Comparison of ENCODE assay signal across 26 cellular contexts in genomic region chr1:213586609-213586972, GRCh38.
"Had no signal": no experiment of that assay in that cellular context is flagged by ENCODE, and none has a peak within 500 bp of the region (broad histone marks: within the 10 kb centered on the region; RNA-seq: fewer than 3 reads in every experiment).

No MANE protein-coding gene starts in this region.

- H3K4me3 ChIP-seq: SK-N-MC had no signal

- DNase-seq: activated B cell treated with CpG ODN at 0.5 μM for 24 hours; activated CD4-positive, alpha-beta T cell treated with anti-CD3 and anti-CD28 coated beads for 1 hour; activated CD4-positive, alpha-beta T cell treated with anti-CD3 and anti-CD28 coated beads, Interleukin-2, amount 10 ng/mL, durations not matched to agents 24 days and 14 days; activated CD4-positive, alpha-beta T cell treated with anti-CD3 and anti-CD28 coated beads, Interleukin-2, amount 50 U/mL, for 48 hours; activated CD8-positive, alpha-beta memory T cell treated with anti-CD3 and anti-CD28 coated beads for 24 hours; activated effector memory CD4-positive, alpha-beta T cell treated with anti-CD3 and anti-CD28 coated beads, Interleukin-2, amount 50 U/mL, for 16 hours; activated naive CD4-positive, alpha-beta T cell treated with Interleukin-2 at 50 U/mL for 16 hours; activated T-cell treated with anti-CD3 and anti-CD28 coated beads, Interleukin-2, amount 50 U/mL, for 4 hours; amygdala; brain microvascular endothelial cell; NCI-H1092; NCI-H1417; NCI-H2029 treated with DMSO at 0.1 percent for 48 hours; NCI-H510A treated with DMSO at 0.1 percent for 48 hours; NCI-H69; NK-92 treated with Interleukin-12 subunit alpha and Interleukin-12 subunit beta, amount 100 ng/mL, for 24 hours; OCI-M1; RPMI8226; T-cell; T-helper 2 cell; T1000 had no signal

- H3K9ac ChIP-seq: KMS-11 had no signal

- H3K9me3 Mint-ChIP-seq: activated B cell treated with CpG ODN at 0.5 μM for 24 hours; activated CD4-positive, alpha-beta T cell treated with anti-CD3 and anti-CD28 coated beads, Interleukin-2, amount 10 ng/mL, durations not matched to agents 24 days and 14 days; activated T-cell treated with anti-CD3 and anti-CD28 coated beads, Interleukin-2, amount 50 U/mL, for 4 hours; T-cell had no signal

- H3K36me3 Mint-ChIP-seq: activated naive CD8-positive, alpha-beta T cell; T-cell had no signal

- H3K4me3 Mint-ChIP-seq: activated B cell treated with CpG ODN at 0.5 μM for 24 hours; activated CD4-positive, alpha-beta T cell treated with anti-CD3 and anti-CD28 coated beads, Interleukin-2, amount 10 ng/mL, durations not matched to agents 24 days and 14 days; activated naive CD8-positive, alpha-beta T cell; activated T-cell treated with anti-CD3 and anti-CD28 coated beads, Interleukin-2, amount 50 U/mL, for 4 hours; T-cell had no signal

- H3K36me3 ChIP-seq: brain microvascular endothelial cell had no signal

- H3K27me3 Mint-ChIP-seq: activated CD4-positive, alpha-beta T cell treated with anti-CD3 and anti-CD28 coated beads, Interleukin-2, amount 10 ng/mL, durations not matched to agents 24 days and 14 days had no signal

- ATAC-seq: activated T-cell treated with anti-CD3 and anti-CD28 coated beads, Interleukin-2, amount 50 U/mL, for 4 hours; Panc1; Right ventricle myocardium inferior; T-cell had no signal

- H3K27ac Mint-ChIP-seq: activated B cell treated with CpG ODN at 0.5 μM for 24 hours; activated CD4-positive, alpha-beta T cell treated with anti-CD3 and anti-CD28 coated beads, Interleukin-2, amount 10 ng/mL, durations not matched to agents 24 days and 14 days; activated naive CD8-positive, alpha-beta T cell; T-cell had no signal

- H3K27me3 ChIP-seq: brain microvascular endothelial cell had no signal

- H3K27ac ChIP-seq: brain microvascular endothelial cell, KMS-11, SK-N-MC had no signal

- H3K4me1 Mint-ChIP-seq: activated B cell treated with CpG ODN at 0.5 μM for 24 hours; activated CD4-positive, alpha-beta T cell treated with anti-CD3 and anti-CD28 coated beads, Interleukin-2, amount 10 ng/mL, durations not matched to agents 24 days and 14 days had no signal
